Comparison of ENCODE assay signal across 9 cellular contexts in the genomic region with DNA sequence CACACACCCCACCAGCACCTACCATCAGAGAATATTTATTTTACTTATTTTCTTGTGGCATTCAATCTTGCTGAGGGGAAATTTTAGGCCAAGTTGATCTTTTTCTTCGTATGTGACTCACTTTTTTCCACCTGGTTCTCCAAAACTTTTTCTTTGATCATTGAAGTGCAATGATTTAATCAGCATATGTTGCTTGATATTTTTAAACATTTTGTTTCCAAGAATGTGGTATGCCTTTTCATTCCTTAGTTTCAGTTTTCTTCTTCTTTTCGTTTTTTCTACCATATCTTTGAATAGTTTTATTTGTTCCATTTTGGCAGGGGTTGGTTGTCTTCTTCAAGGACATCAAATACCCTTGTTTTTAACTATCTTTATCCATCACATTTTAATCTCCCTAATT.
"Had no signal": no experiment of that assay in that cellular context is flagged by ENCODE, and none has a peak within 500 bp of the region (broad histone marks: within the 10 kb centered on the region; RNA-seq: fewer than 3 reads in every experiment).

No MANE protein-coding gene starts in this region.

- DNase-seq: GM23248, GOT3, H7, H9, HCEC 1CT, HFFc6 had no signal

- H3K4me2 ChIP-seq: GM23338 had no signal

- ATAC-seq: GM23338, HCT116 had no signal

- H3K4me1 ChIP-seq: HAP-1 had no signal

- H2AFZ ChIP-seq: GM23248, GM23338 had no signal

- H3K36me3 ChIP-seq: HAP-1 had no signal

- H3K9me3 ChIP-seq: HAP-1 had no signal

- H3K9ac ChIP-seq: GM23248 had no signal

- H3K4me3 ChIP-seq: GM23248, GM23338, HAP-1 had no signal

- H3K27ac ChIP-seq: GM23248 had no signal
